In genomic region chr19:39342647-39343305, GRCh38 we compare ENCODE assay signal across 8 cellular contexts.
DNase-seq lines count a peak whose midpoint lies in the region; ATAC-seq and TF ChIP-seq lines count a peak whose summit lies in the region.

No MANE protein-coding gene starts in this region.

- H3K4me3 ChIP-seq in GM08714 (ENCODE audit: low read length) (peak overlapping the region; percentile 92), OCI-LY3 (ENCODE audit: low read length) (peak overlapping the region; percentile 93), mucosa of stomach (ENCODE audit: low read length) (peak overlapping the region; percentile 57)

- H2AFZ ChIP-seq in OCI-LY3 (ENCODE audit: low read depth, low read length), result no peak overlapping the region

- DNase-seq in ecto neural progenitor cell (ENCODE audit: low spot score) (peak; percentile 55), GOT3 (lab: John Stamatoyannopoulos, UW) (no peak), NCI-H446 treated with DMSO at 0.1 percent for 48 hours (lab: John Stamatoyannopoulos, UW) (no peak), T1000 (lab: John Stamatoyannopoulos, UW) (no peak)

- no peaks in the 10 kb centered on the region for H3K9me3 ChIP-seq in OCI-LY3 (ENCODE audit: insufficient read depth, low read length)
- H3K9me3 ChIP-seq in mucosa of stomach (ENCODE audit: control insufficient read depth, low read length), result no peaks in the 10 kb centered on the region

- peaks cover 20% of the 10 kb centered on the region for H3K4me1 ChIP-seq in OCI-LY3 (ENCODE audit: low read length)
- H3K4me1 ChIP-seq in mucosa of stomach (ENCODE audit: control insufficient read depth, insufficient read depth, low read length), result peaks cover 20% of the 10 kb centered on the region

- H3K27me3 ChIP-seq in OCI-LY3 (ENCODE audit: low read depth, low read length) (no peaks in the 10 kb centered on the region), mucosa of stomach (ENCODE audit: control insufficient read depth, insufficient read depth, low read length) (no peaks in the 10 kb centered on the region)

- no peak overlapping the region for H3K27ac ChIP-seq in OCI-LY3 (ENCODE audit: low read length)

- no peak for TF ChIP-seq CTCF in OCI-LY3 (IDR thresholded peaks at IDR 0.05; ENCODE audit: low read depth, low read length)

- no peak for ATAC-seq in HG03045 (IDR thresholded peaks at IDR 0.05; ENCODE audit: unreplicated experiment)

- H4K20me1 ChIP-seq in OCI-LY3 (ENCODE audit: insufficient read depth, low read length), result peaks cover 27% of the 10 kb centered on the region

- H3K4me2 ChIP-seq in OCI-LY3 (ENCODE audit: low read length), result peak overlapping the region; percentile 83

- H3K36me3 ChIP-seq in OCI-LY3 (replicated peaks; ENCODE audit: low read depth, low read length), result peaks cover 22% of the 10 kb centered on the region
- no peaks in the 10 kb centered on the region for H3K36me3 ChIP-seq in mucosa of stomach (ENCODE audit: control insufficient read depth, insufficient read depth, low read length)

- H3K79me2 ChIP-seq in OCI-LY3 (ENCODE audit: low read length), result peaks cover 52% of the 10 kb centered on the region

- H3K9ac ChIP-seq in OCI-LY3 (ENCODE audit: low read length) (peak overlapping the region; percentile 87), mucosa of stomach (ENCODE audit: low read length) (peak overlapping the region; percentile 79)
